In genomic region chr18:63206433-63207153, GRCh38 we compare ENCODE assay signal across 10 cellular contexts.
DNase-seq lines count a peak whose midpoint lies in the region; ATAC-seq, FAIRE-seq and TF ChIP-seq lines count a peak whose summit lies in the region.
"Had no signal": no experiment of that assay in that cellular context is flagged by ENCODE, and none has a peak within 500 bp of the region (broad histone marks: within the 10 kb centered on the region; RNA-seq: fewer than 3 reads in every experiment).

No MANE protein-coding gene starts in this region.

- H3K9me1 ChIP-seq in K562 (ENCODE audit: control insufficient read depth, insufficient read depth, low read length): no peaks in the 10 kb centered on the region

- no peak for ATAC-seq in K562
- ATAC-seq in thoracic aorta (ENCODE audit: insufficient number of reproducible peaks, low FRiP score, low read depth): no peak

- TF ChIP-seq CTCF in K562 (IDR thresholded peaks at IDR 0.05 in 2 of 3, conservative IDR thresholded peaks at IDR 0.05 in 1 of 3; ENCODE audit: insufficient read depth in 2 of 3, low read depth in 1 of 3, low read length in 3 of 3): no peak
- no peak for TF ChIP-seq CTCF in thoracic aorta (IDR thresholded peaks at IDR 0.05)
- TF ChIP-seq CTCF in glutamatergic neuron (IDR thresholded peaks at IDR 0.05; ENCODE audit: partially characterized antibody, unreplicated experiment): no peak
- TF ChIP-seq CTCF in MM.1S (IDR thresholded peaks at IDR 0.05; ENCODE audit: low read length): no peak

- peak overlapping the region; percentile 12; the same call in 1 of the 2 replicates for H2AFZ ChIP-seq in K562 (ENCODE audit: low read depth, low read length)
- no peak overlapping the region for H2AFZ ChIP-seq in MM.1S (ENCODE audit: low read length)

- FAIRE-seq in K562 (lab: Jason Lieb, UNC): no peak

- peaks cover 93% of the 10 kb centered on the region for H3K4me1 Mint-ChIP-seq in activated T-cell treated with anti-CD3 and anti-CD28 coated beads, Interleukin-2, amount 50 U/mL, for 24 hours (ENCODE audit: low read depth)
- peaks cover 13% of the 10 kb centered on the region for H3K4me1 Mint-ChIP-seq in glutamatergic neuron (ENCODE audit: low read depth, unreplicated experiment)

- H3K9me2 ChIP-seq in MM.1S (replicated peaks; ENCODE audit: insufficient read depth, low read length): no peaks in the 10 kb centered on the region

- H3K4me1 ChIP-seq in K562 (replicated peaks in 1 of 2; ENCODE audit: control insufficient read depth in 2 of 2, insufficient read depth in 2 of 2, low read length in 2 of 2) (peaks cover 0 to 4% of the 10 kb centered on the region in 2 experiments; a peak in 2 of 5 replicates), thoracic aorta (ENCODE audit: control insufficient read depth in 1 of 2, low read depth in 2 of 2) (peaks cover 12 to 38% of the 10 kb centered on the region in 2 donors), MM.1S (ENCODE audit: low read length) (peaks cover 9% of the 10 kb centered on the region; the same call in 1 of the 2 replicates)

- DNase-seq in activated T-cell treated with anti-CD3 and anti-CD28 coated beads, Interleukin-2, amount 50 U/mL, for 24 hours: no peak
- DNase-seq in activated T-cell treated with anti-CD3 and anti-CD28 coated beads for 4 hours: no peak
- DNase-seq in NCI-H510A (lab: John Stamatoyannopoulos, UW): peak; percentile 59
- no peak for DNase-seq in K562 (ENCODE audit: extremely low read depth in 1 of 4, low spot score in 3 of 4)
- DNase-seq in thoracic aorta (ENCODE audit: low spot score): no peak
- no peak for DNase-seq in glutamatergic neuron
- no peak for DNase-seq in MM.1S
- no peak for DNase-seq in erythroblast (lab: John Stamatoyannopoulos, UW)
- DNase-seq: C1 segment of cervical spinal cord, MG63 had no signal

- H3K36me3 ChIP-seq in K562 (ENCODE audit: control insufficient read depth, insufficient read depth, low read length): no peaks in the 10 kb centered on the region
- H3K36me3 ChIP-seq in thoracic aorta: no peaks in the 10 kb centered on the region
- H3K36me3 ChIP-seq in MM.1S (replicated peaks; ENCODE audit: insufficient read depth, low read length): no peaks in the 10 kb centered on the region
- H3K36me3 ChIP-seq: MG63 had no signal

- no TSS peak for BruUV-seq in K562 (replicated peaks; lab: Mats Ljungman, UMichigan)

- intact Hi-C loops in K562 (cut with micrococcal nuclease): no loop called here

- H3K4me3 Mint-ChIP-seq in activated T-cell treated with anti-CD3 and anti-CD28 coated beads, Interleukin-2, amount 50 U/mL, for 24 hours: peak overlapping the region; percentile 69
- no peak overlapping the region for H3K4me3 Mint-ChIP-seq in glutamatergic neuron (ENCODE audit: unreplicated experiment)

- no peak overlapping the region; a peak in 1 of 4 replicates for H3K9ac ChIP-seq in K562 (ENCODE audit: insufficient read depth in 1 of 2, low read depth in 2 of 2, low read length in 2 of 2)
- no peak overlapping the region for H3K9ac ChIP-seq in MM.1S (ENCODE audit: low read length)

- H3K27me3 ChIP-seq in K562 (ENCODE audit: control insufficient read depth in 2 of 2, insufficient read depth in 2 of 2, low read length in 2 of 2) (no peaks in the 10 kb centered on the region), thoracic aorta (replicated peaks; ENCODE audit: insufficient read depth) (no peaks in the 10 kb centered on the region), MM.1S (replicated peaks; ENCODE audit: insufficient read depth, low read length) (no peaks in the 10 kb centered on the region)
- H3K27me3 ChIP-seq: MG63 had no signal

- H3K4me2 ChIP-seq in K562 (ENCODE audit: insufficient read depth, low read length) (no peak overlapping the region), MM.1S (ENCODE audit: low read depth, low read length) (no peak overlapping the region)

- in situ Hi-C loops in K562 (cut with MboI): no loop called here

- no peak overlapping the region; the same call in 1 of the 2 replicates for H3K4me3 ChIP-seq in K562
- H3K4me3 ChIP-seq in thoracic aorta: no peak overlapping the region
- no peak overlapping the region for H3K4me3 ChIP-seq in MM.1S (ENCODE audit: low read length)
- H3K4me3 ChIP-seq: MG63 had no signal

- POLR2A ChIA-PET in K562 (lab: Yijun Ruan, JAX): interaction anchor here (1.1 kb wide), 1 partner anchor 9 kb away, joined by 3 read pairs; no protein-coding TSS in a partner anchor

- no peak for TF ChIP-seq EP300 in K562 (IDR thresholded peaks at IDR 0.05; ENCODE audit: low read length)

- no peaks in the 10 kb centered on the region for H3K27me3 Mint-ChIP-seq in activated T-cell treated with anti-CD3 and anti-CD28 coated beads, Interleukin-2, amount 50 U/mL, for 24 hours
- H3K27me3 Mint-ChIP-seq in glutamatergic neuron (ENCODE audit: unreplicated experiment): no peaks in the 10 kb centered on the region

- CTCF ChIA-PET in K562 (lab: Yijun Ruan, JAX; ENCODE audit: low intra/inter-chr PET ratio): no interaction called here

- H3K79me2 ChIP-seq in K562 (ENCODE audit: control insufficient read depth, insufficient read depth, low read length): no peaks in the 10 kb centered on the region
- H3K79me2 ChIP-seq in MM.1S (ENCODE audit: low read length): peaks cover 82% of the 10 kb centered on the region

- H4K20me1 ChIP-seq in K562 (replicated peaks; ENCODE audit: control insufficient read depth, insufficient read depth, low read length) (no peaks in the 10 kb centered on the region), MM.1S (ENCODE audit: insufficient read depth, low read length) (no peaks in the 10 kb centered on the region)

- H3F3A ChIP-seq in MM.1S (ENCODE audit: insufficient read depth, low read length): no peaks in the 10 kb centered on the region

- peaks cover 52% of the 10 kb centered on the region for H3K36me3 Mint-ChIP-seq in activated T-cell treated with anti-CD3 and anti-CD28 coated beads, Interleukin-2, amount 50 U/mL, for 24 hours (ENCODE audit: low read depth)
- H3K36me3 Mint-ChIP-seq in glutamatergic neuron (ENCODE audit: unreplicated experiment): no peaks in the 10 kb centered on the region

- no peaks in the 10 kb centered on the region for H3K9me3 Mint-ChIP-seq in activated T-cell treated with anti-CD3 and anti-CD28 coated beads, Interleukin-2, amount 50 U/mL, for 24 hours
- no peaks in the 10 kb centered on the region for H3K9me3 Mint-ChIP-seq in glutamatergic neuron (ENCODE audit: unreplicated experiment)

- TF ChIP-seq RAD21 in K562 (CRISPR knock-in tag; conservative IDR thresholded peaks at IDR 0.05 in 1 of 2, IDR thresholded peaks at IDR 0.05 in 1 of 2): no peak

- H3K9me3 ChIP-seq in K562 (replicated peaks; ENCODE audit: control insufficient read depth, insufficient read depth, low read depth, low read length) (no peaks in the 10 kb centered on the region), thoracic aorta (no peaks in the 10 kb centered on the region), MM.1S (replicated peaks; ENCODE audit: insufficient read depth, low read length) (no peaks in the 10 kb centered on the region)
- H3K9me3 ChIP-seq: MG63 had no signal

- no peak for TF ChIP-seq POLR2A in K562 (conservative IDR thresholded peaks at IDR 0.05)
- no peak for TF ChIP-seq POLR2A in erythroblast (IDR thresholded peaks at IDR 0.05; ENCODE audit: low read length)

- 13% methylated on average over 8 of the region's 13 CpGs for WGBS in K562 (ENCODE audit: insufficient coverage, low coverage, missing lambda C conversion rate)

- no peak overlapping the region for H3K27ac ChIP-seq in K562 (ENCODE audit: extremely low read depth, low read depth, low read length)
- H3K27ac ChIP-seq in thoracic aorta: peak overlapping the region; percentile 76 to 80
- no peak overlapping the region for H3K27ac ChIP-seq in MM.1S (ENCODE audit: low read length)

- peak overlapping the region; percentile 94 for H3K27ac Mint-ChIP-seq in activated T-cell treated with anti-CD3 and anti-CD28 coated beads, Interleukin-2, amount 50 U/mL, for 24 hours
- H3K27ac Mint-ChIP-seq in glutamatergic neuron (ENCODE audit: unreplicated experiment): no peak overlapping the region

TF ChIP-seq in K562, 482 proteins besides CTCF, POLR2A, EP300 and RAD21 (continues in another document):
- TF ChIP-seq, protein P1, sequence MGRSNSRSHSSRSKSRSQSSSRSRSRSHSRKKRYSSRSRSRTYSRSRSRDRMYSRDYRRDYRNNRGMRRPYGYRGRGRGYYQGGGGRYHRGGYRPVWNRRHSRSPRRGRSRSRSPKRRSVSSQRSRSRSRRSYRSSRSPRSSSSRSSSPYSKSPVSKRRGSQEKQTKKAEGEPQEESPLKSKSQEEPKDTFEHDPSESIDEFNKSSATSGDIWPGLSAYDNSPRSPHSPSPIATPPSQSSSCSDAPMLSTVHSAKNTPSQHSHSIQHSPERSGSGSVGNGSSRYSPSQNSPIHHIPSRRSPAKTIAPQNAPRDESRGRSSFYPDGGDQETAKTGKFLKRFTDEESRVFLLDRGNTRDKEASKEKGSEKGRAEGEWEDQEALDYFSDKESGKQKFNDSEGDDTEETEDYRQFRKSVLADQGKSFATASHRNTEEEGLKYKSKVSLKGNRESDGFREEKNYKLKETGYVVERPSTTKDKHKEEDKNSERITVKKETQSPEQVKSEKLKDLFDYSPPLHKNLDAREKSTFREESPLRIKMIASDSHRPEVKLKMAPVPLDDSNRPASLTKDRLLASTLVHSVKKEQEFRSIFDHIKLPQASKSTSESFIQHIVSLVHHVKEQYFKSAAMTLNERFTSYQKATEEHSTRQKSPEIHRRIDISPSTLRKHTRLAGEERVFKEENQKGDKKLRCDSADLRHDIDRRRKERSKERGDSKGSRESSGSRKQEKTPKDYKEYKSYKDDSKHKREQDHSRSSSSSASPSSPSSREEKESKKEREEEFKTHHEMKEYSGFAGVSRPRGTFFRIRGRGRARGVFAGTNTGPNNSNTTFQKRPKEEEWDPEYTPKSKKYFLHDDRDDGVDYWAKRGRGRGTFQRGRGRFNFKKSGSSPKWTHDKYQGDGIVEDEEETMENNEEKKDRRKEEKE (IDR thresholded peaks at IDR 0.05; ENCODE audit: borderline replicate concordance in 1 of 2, control insufficient read depth in 1 of 2, low read depth in 2 of 2, low read length in 1 of 2): no peak
- TF ChIP-seq MTA3 (IDR thresholded peaks at IDR 0.05; ENCODE audit: borderline replicate concordance): no peak

Comparison
In these comparisons a context has a peak if more than half of its experiments do, and no peak if none do; other contexts are left out.
1. H3K27ac ChIP-seq: peak in thoracic aorta (2 of 2); none in K562 (single experiment) and MM.1S (single experiment).